ENCODE assay signal across 32 cellular contexts in genomic region chr10:13813540-13813939, GRCh38.
"Had no signal": no experiment of that assay in that cellular context is flagged by ENCODE, and none has a peak within 500 bp of the region (broad histone marks: within the 10 kb centered on the region; RNA-seq: fewer than 3 reads in every experiment).

No MANE protein-coding gene starts in this region.

- H3K4me3 ChIP-seq: adrenal gland, body of pancreas, esophagus squamous epithelium, gastroesophageal sphincter had no signal

- H3K4me3 Mint-ChIP-seq: activated CD4-positive, alpha-beta memory T cell treated with anti-CD3 and anti-CD28 coated beads for 36 hours; activated CD4-positive, alpha-beta T cell treated with anti-CD3 and anti-CD28 coated beads for 36 hours; activated CD4-positive, alpha-beta T cell treated with anti-CD3 and anti-CD28 coated beads, Interleukin-2, amount 10 ng/mL, durations not matched to agents 24 days and 14 days; activated CD8-positive, alpha-beta memory T cell treated with anti-CD3 and anti-CD28 coated beads, Interleukin-2, amount 10 ng/mL, durations not matched to agents 7 days and 5 days; activated CD8-positive, alpha-beta T cell treated with anti-CD3 and anti-CD28 coated beads, Interleukin-2, amount 10 ng/mL, durations not matched to agents 7 days and 5 days; activated naive CD4-positive, alpha-beta T cell treated with anti-CD3 and anti-CD28 coated beads for 36 hours; activated naive CD4-positive, alpha-beta T cell treated with anti-CD3 and anti-CD28 coated beads, Interleukin-2, amount 50 U/mL, for 24 hours; activated naive CD8-positive, alpha-beta T cell treated with anti-CD3 and anti-CD28 coated beads for 36 hours; activated naive CD8-positive, alpha-beta T cell treated with anti-CD3 and anti-CD28 coated beads, Interleukin-2, amount 50 U/mL, for 24 hours; activated T-helper 1 cell treated with anti-CD3 and anti-CD28 coated beads, Interleukin-12 subunit alpha, Interleukin-12 subunit beta, Interleukin-2, Interleukin-4 antibody, amounts not matched to agents 30 ng/mL and 10 ng/mL and 1 ng/mL, durations not matched to agents 14 hours and 24 hours and 36 hours had no signal

- H3K27ac ChIP-seq: adrenal gland, body of pancreas, epithelial cell of prostate, esophagus squamous epithelium, gastroesophageal sphincter had no signal

- H3K27me3 Mint-ChIP-seq: activated CD4-positive, alpha-beta memory T cell treated with anti-CD3 and anti-CD28 coated beads for 36 hours; activated CD4-positive, alpha-beta T cell treated with anti-CD3 and anti-CD28 coated beads for 36 hours; activated naive CD4-positive, alpha-beta T cell treated with anti-CD3 and anti-CD28 coated beads, Interleukin-2, amount 50 U/mL, for 24 hours; activated naive CD8-positive, alpha-beta T cell treated with anti-CD3 and anti-CD28 coated beads, Interleukin-2, amount 50 U/mL, for 24 hours had no signal

- H3K36me3 Mint-ChIP-seq: activated CD4-positive, alpha-beta memory T cell treated with anti-CD3 and anti-CD28 coated beads for 36 hours; activated CD8-positive, alpha-beta memory T cell treated with anti-CD3 and anti-CD28 coated beads, Interleukin-2, amount 10 ng/mL, durations not matched to agents 7 days and 5 days; activated naive CD8-positive, alpha-beta T cell treated with anti-CD3 and anti-CD28 coated beads for 36 hours had no signal

- ATAC-seq: activated CD4-positive, alpha-beta T cell treated with anti-CD3 and anti-CD28 coated beads for 36 hours; activated CD8-positive, alpha-beta memory T cell treated with anti-CD3 and anti-CD28 coated beads, Interleukin-2, amount 10 ng/mL, durations not matched to agents 7 days and 5 days; activated CD8-positive, alpha-beta T cell treated with anti-CD3 and anti-CD28 coated beads, Interleukin-2, amount 10 ng/mL, durations not matched to agents 7 days and 5 days; activated naive CD8-positive, alpha-beta T cell treated with anti-CD3 and anti-CD28 coated beads, Interleukin-2, amount 50 U/mL, for 24 hours; body of pancreas; gastroesophageal sphincter had no signal

- DNase-seq: activated CD4-positive, alpha-beta memory T cell treated with anti-CD3 and anti-CD28 coated beads for 36 hours; activated CD4-positive, alpha-beta T cell treated with anti-CD3 and anti-CD28 coated beads for 36 hours; activated CD4-positive, alpha-beta T cell treated with anti-CD3 and anti-CD28 coated beads, Interleukin-2, amount 10 ng/mL, durations not matched to agents 24 days and 14 days; activated CD4-positive, CD25-positive, alpha-beta regulatory T cell; activated CD4-positive, CD25-positive, alpha-beta regulatory T cell treated with anti-CD3 and anti-CD28 coated beads, Interleukin-2, amount 50 U/mL, for 72 hours; activated CD8-positive, alpha-beta memory T cell treated with anti-CD3 and anti-CD28 coated beads, Interleukin-2, amount 10 ng/mL, durations not matched to agents 7 days and 5 days; activated CD8-positive, alpha-beta memory T cell treated with anti-CD3 and anti-CD28 coated beads, Interleukin-2, amount 50 U/mL, for 4 hours; activated CD8-positive, alpha-beta T cell treated with anti-CD3 and anti-CD28 coated beads, Interleukin-2, amount 10 ng/mL, durations not matched to agents 7 days and 5 days; activated effector memory CD4-positive, alpha-beta T cell treated with anti-CD3 and anti-CD28 coated beads, Interleukin-2, amount 50 U/mL, for 16 hours; activated naive CD4-positive, alpha-beta T cell treated with anti-CD3 and anti-CD28 coated beads for 36 hours; activated naive CD8-positive, alpha-beta T cell treated with anti-CD3 and anti-CD28 coated beads for 36 hours; activated naive CD8-positive, alpha-beta T cell treated with anti-CD3 and anti-CD28 coated beads, Interleukin-2, amount 50 U/mL, for 24 hours; activated T-cell treated with anti-CD3 and anti-CD28 coated beads, Interleukin-2, amount 50 U/mL, for 1 hour; activated T-cell treated with anti-CD3 and anti-CD28 coated beads, Interleukin-2, amount 50 U/mL, for 48 hours; adrenal gland; amygdala; aorta; caudate nucleus; cortex of kidney; effector CD8-positive, alpha-beta T cell; esophagus squamous epithelium; foreskin melanocyte; T-helper 2 cell had no signal

- H3K27ac Mint-ChIP-seq: activated CD4-positive, alpha-beta memory T cell treated with anti-CD3 and anti-CD28 coated beads for 36 hours; activated CD4-positive, alpha-beta T cell treated with anti-CD3 and anti-CD28 coated beads for 36 hours; activated CD4-positive, alpha-beta T cell treated with anti-CD3 and anti-CD28 coated beads, Interleukin-2, amount 10 ng/mL, durations not matched to agents 24 days and 14 days; activated CD8-positive, alpha-beta memory T cell treated with anti-CD3 and anti-CD28 coated beads, Interleukin-2, amount 10 ng/mL, durations not matched to agents 7 days and 5 days; activated CD8-positive, alpha-beta T cell treated with anti-CD3 and anti-CD28 coated beads, Interleukin-2, amount 10 ng/mL, durations not matched to agents 7 days and 5 days; activated naive CD4-positive, alpha-beta T cell treated with anti-CD3 and anti-CD28 coated beads for 36 hours; activated naive CD4-positive, alpha-beta T cell treated with anti-CD3 and anti-CD28 coated beads, Interleukin-2, amount 50 U/mL, for 24 hours; activated naive CD8-positive, alpha-beta T cell treated with anti-CD3 and anti-CD28 coated beads for 36 hours; activated naive CD8-positive, alpha-beta T cell treated with anti-CD3 and anti-CD28 coated beads, Interleukin-2, amount 50 U/mL, for 24 hours; activated T-helper 1 cell treated with anti-CD3 and anti-CD28 coated beads, Interleukin-12 subunit alpha, Interleukin-12 subunit beta, Interleukin-2, Interleukin-4 antibody, amounts not matched to agents 30 ng/mL and 10 ng/mL and 1 ng/mL, durations not matched to agents 14 hours and 24 hours and 36 hours; activated T-helper 2 cell treated with anti-CD3 and anti-CD28 coated beads, Interferon-gamma antibody, Interleukin-2, Interleukin-4, amounts not matched to agents 10 μg/mL and 5 μg/mL and 100 μg/mL, durations not matched to agents 14 hours and 24 hours and 36 hours had no signal

- H3K4me1 Mint-ChIP-seq: activated naive CD8-positive, alpha-beta T cell treated with anti-CD3 and anti-CD28 coated beads for 36 hours; activated naive CD8-positive, alpha-beta T cell treated with anti-CD3 and anti-CD28 coated beads, Interleukin-2, amount 50 U/mL, for 24 hours had no signal

- H3K27me3 ChIP-seq: adrenal gland, body of pancreas, esophagus squamous epithelium, gastroesophageal sphincter had no signal

- H3K36me3 ChIP-seq: adrenal gland, esophagus squamous epithelium had no signal

- FAIRE-seq: colon, endometrium, endothelial cell of umbilical vein had no signal

- H3K9me3 ChIP-seq: adrenal gland, body of pancreas, gastroesophageal sphincter had no signal
